Comparison of ENCODE assay signal across 8 cellular contexts in genomic region chr16:23670137-23670776, GRCh38. TPM values are rescaled to one million over a fixed set of nuclear protein-coding genes. Genes with fewer than 3 reads are reported as not detected.
DNase-seq lines count a peak whose midpoint lies in the region; ATAC-seq, FAIRE-seq and TF ChIP-seq lines count a peak whose summit lies in the region.

No MANE protein-coding gene starts in this region.

- POLR2A ChIA-PET in K562 (lab: Yijun Ruan, JAX), result interaction anchor here (1.3 to 4.0 kb wide), 2 partner anchors 8 to 40 kb away, joined by 5 to 66 read pairs; partner anchors contain the start of gene PLK1

- no peak overlapping the region for H3K9ac ChIP-seq in K562 (ENCODE audit: insufficient read depth in 1 of 2, low read depth in 2 of 2, low read length in 2 of 2)

- DNase-seq in Daoy (ENCODE audit: low read depth) (peak; percentile 62), K562 (ENCODE audit: extremely low read depth in 1 of 4, low spot score in 3 of 4) (no peak), NCI-H1417 (lab: John Stamatoyannopoulos, UW) (no peak), left colon (no peak), Ammon's horn (ENCODE audit: low spot score) (no peak)
- peak; percentile 58 for DNase-seq in stimulated activated naive B cell treated with anti-CD40 and anti-IgM and Interleukin-4, amounts not matched to agents 10 μg/mL and 1 μg/mL and 100 μg/mL, for 72 hours

- H3K4me1 Mint-ChIP-seq in stimulated activated naive B cell treated with anti-CD40 and anti-IgM and Interleukin-4, amounts not matched to agents 10 μg/mL and 1 μg/mL and 100 μg/mL, for 72 hours, result peaks cover 24 to 35% of the 10 kb centered on the region in 2 donors

- no peak for TF ChIP-seq CTCF in K562 (IDR thresholded peaks at IDR 0.05 in 2 of 3, conservative IDR thresholded peaks at IDR 0.05 in 1 of 3; ENCODE audit: insufficient read depth in 2 of 3, low read depth in 1 of 3, low read length in 3 of 3)

- H3K36me3 Mint-ChIP-seq in stimulated activated naive B cell treated with anti-CD40 and anti-IgM and Interleukin-4, amounts not matched to agents 10 μg/mL and 1 μg/mL and 100 μg/mL, for 72 hours, result peaks cover 56 to 76% of the 10 kb centered on the region in 2 donors

- H3K27me3 Mint-ChIP-seq in stimulated activated naive B cell treated with anti-CD40 and anti-IgM and Interleukin-4, amounts not matched to agents 10 μg/mL and 1 μg/mL and 100 μg/mL, for 72 hours, result no peaks in the 10 kb centered on the region

- no peaks in the 10 kb centered on the region for H3K9me1 ChIP-seq in K562 (ENCODE audit: control insufficient read depth, insufficient read depth, low read length)

- no peaks in the 10 kb centered on the region for H3K9me3 ChIP-seq in K562 (replicated peaks; ENCODE audit: control insufficient read depth, insufficient read depth, low read depth, low read length)

- no TSS peak for BruUV-seq in K562 (replicated peaks; lab: Mats Ljungman, UMichigan)

- WGBS in K562 (ENCODE audit: insufficient coverage, low coverage, missing lambda C conversion rate), result 90% methylated on average over 4 of the region's 4 CpGs

- H3K27me3 ChIP-seq in K562 (ENCODE audit: control insufficient read depth in 2 of 2, insufficient read depth in 2 of 2, low read length in 2 of 2), result no peaks in the 10 kb centered on the region

- H2AFZ ChIP-seq in K562 (ENCODE audit: low read depth, low read length), result no peak overlapping the region

- peaks cover 4 to 24% of the 10 kb centered on the region in 2 experiments; a peak in 3 of 5 replicates for H3K4me1 ChIP-seq in K562 (replicated peaks in 1 of 2; ENCODE audit: control insufficient read depth in 2 of 2, insufficient read depth in 2 of 2, low read length in 2 of 2)

- FAIRE-seq in K562 (lab: Jason Lieb, UNC), result no peak

- peaks cover 10% of the 10 kb centered on the region; the same call in 1 of the 2 replicates for H4K20me1 ChIP-seq in K562 (replicated peaks; ENCODE audit: control insufficient read depth, insufficient read depth, low read length)

- CTCF ChIA-PET in K562 (lab: Yijun Ruan, JAX; ENCODE audit: low intra/inter-chr PET ratio), result no interaction called here

- intact Hi-C loops in K562 (cut with micrococcal nuclease) (no loop called here), left colon (cut with DNase I, micrococcal nuclease) (no loop called here)

- no peak overlapping the region for H3K4me3 ChIP-seq in K562

- no peak overlapping the region for H3K27ac Mint-ChIP-seq in stimulated activated naive B cell treated with anti-CD40 and anti-IgM and Interleukin-4, amounts not matched to agents 10 μg/mL and 1 μg/mL and 100 μg/mL, for 72 hours

- no peak for TF ChIP-seq POLR2A in K562 (conservative IDR thresholded peaks at IDR 0.05)

- H3K79me2 ChIP-seq in K562 (ENCODE audit: control insufficient read depth, insufficient read depth, low read length), result no peaks in the 10 kb centered on the region

- H3K4me2 ChIP-seq in K562 (ENCODE audit: insufficient read depth, low read length), result no peak overlapping the region

- peaks cover 84% of the 10 kb centered on the region for H3K36me3 ChIP-seq in K562 (ENCODE audit: control insufficient read depth, insufficient read depth, low read length)

- no peak for TF ChIP-seq RAD21 in K562 (CRISPR knock-in tag; conservative IDR thresholded peaks at IDR 0.05 in 1 of 2, IDR thresholded peaks at IDR 0.05 in 1 of 2)

- ATAC-seq in GM19455 (IDR thresholded peaks at IDR 0.05; ENCODE audit: unreplicated experiment), result peak; percentile 91
- ATAC-seq in HG03457 (IDR thresholded peaks at IDR 0.05; ENCODE audit: unreplicated experiment), result peak; percentile 80
- no peak for ATAC-seq in K562
- peak; percentile 100 for ATAC-seq in stimulated activated naive B cell treated with anti-CD40 and anti-IgM and Interleukin-4, amounts not matched to agents 10 μg/mL and 1 μg/mL and 100 μg/mL, for 72 hours (replicated peaks)
- no peak for ATAC-seq in left colon

- no peak overlapping the region for H3K27ac ChIP-seq in K562 (ENCODE audit: extremely low read depth, low read depth, low read length)

- in situ Hi-C loops in K562 (cut with MboI), result no loop called here

- H3K9me3 Mint-ChIP-seq in stimulated activated naive B cell treated with anti-CD40 and anti-IgM and Interleukin-4, amounts not matched to agents 10 μg/mL and 1 μg/mL and 100 μg/mL, for 72 hours, result no peaks in the 10 kb centered on the region

- peak overlapping the region; percentile 19 for H3K4me3 Mint-ChIP-seq in stimulated activated naive B cell treated with anti-CD40 and anti-IgM and Interleukin-4, amounts not matched to agents 10 μg/mL and 1 μg/mL and 100 μg/mL, for 72 hours

- TF ChIP-seq EP300 in K562 (IDR thresholded peaks at IDR 0.05; ENCODE audit: low read length), result no peak

RNA-seq across cellular contexts. Expression of gene PLK1, which starts 8.4 kb away (rescaled TPM):
- 62.4 and 63.8 TPM in 2 replicates for total RNA-seq in Daoy (2014; rRNA removed; shearing (Covaris generic))
- total RNA-seq in K562 (2011; cell fraction: chromatin; rRNA removed; ENCODE audit: low replicate concordance), result 111 and 188 TPM in 2 replicates
- 141 and 146 TPM in 2 replicates for total RNA-seq in K562 (2011; cell fraction: nucleolus; rRNA removed)
- 112 and 116 TPM in 2 replicates for total RNA-seq in K562 (2011; cell fraction: nucleoplasm; rRNA removed)
- total RNA-seq in K562 (2014; rRNA removed) (76.3 and 90.5 TPM in 2 replicates), K562 (2014; rRNA removed; fragmentation: Illumina TruSeq; extraction: Trizol) (36.9 and 45.2 TPM in 2 replicates), K562 (2015; rRNA removed; fragmentation: Illumina TruSeq; extraction: Trizol) (35.5 and 35.6 TPM in 2 replicates), K562 (2021) (139 and 152 TPM in 2 replicates), left colon (10 to 100 TPM in 1 of 2 donors, 1 to 10 TPM in 1; 6.6 to 15.6 TPM)
- polyA plus RNA-seq in K562 (2011; rRNA removed) (45.5 and 105 TPM in 2 replicates), K562 (2014; fragmentation: Illumina TruSeq; extraction: Trizol) (169 and 212 TPM in 2 replicates), K562 (2014; fragmentation: Nextera tagmentation; extraction: Ambion mirVana) (10 to 100 TPM; 13.6 to 24.8 TPM), K562 (2014; rRNA removed) (72.2 and 87.6 TPM in 2 replicates)
- 134 and 197 TPM in 2 replicates for polyA plus RNA-seq in K562 (2011; cell fraction: cytosol; rRNA removed)
- polyA plus RNA-seq in K562 (2011; cell fraction: nucleus; rRNA removed), result 128 and 139 TPM in 2 replicates
- polyA plus RNA-seq in K562 (2012), result 138 and 150 TPM in 2 replicates
- 74.4 and 102 TPM in 2 replicates for polyA minus RNA-seq in K562 (2011; rRNA and poly(A)+ RNA removed)
- 131 and 161 TPM in 2 replicates for polyA minus RNA-seq in K562 (2011; cell fraction: cytosol; rRNA and poly(A)+ RNA removed)
- polyA minus RNA-seq in K562 (2011; cell fraction: nucleus; rRNA and poly(A)+ RNA removed), result 61.0 and 77.9 TPM in 2 replicates

RNA-seq across cellular contexts. Expression of gene DCTN5, which starts 29.0 kb away (rescaled TPM):
- 23.9 and 46.1 TPM in 2 replicates for total RNA-seq in Daoy (2014; rRNA removed; shearing (Covaris generic))
- total RNA-seq in K562 (2011; cell fraction: chromatin; rRNA removed; ENCODE audit: low replicate concordance), result 79.4 and 112 TPM in 2 replicates
- 39.1 and 44.0 TPM in 2 replicates for total RNA-seq in K562 (2011; cell fraction: nucleolus; rRNA removed)
- total RNA-seq in K562 (2011; cell fraction: nucleoplasm; rRNA removed), result 59.5 and 102 TPM in 2 replicates
- total RNA-seq in K562 (2014; rRNA removed), result 35.2 and 35.8 TPM in 2 replicates
- 75.9 and 84.3 TPM in 2 replicates for total RNA-seq in K562 (2014; rRNA removed; fragmentation: Illumina TruSeq; extraction: Trizol)
- 60.7 and 65.6 TPM in 2 replicates for total RNA-seq in K562 (2015; rRNA removed; fragmentation: Illumina TruSeq; extraction: Trizol)
- total RNA-seq in K562 (2021), result 78.2 and 81.1 TPM in 2 replicates
- 109 and 149 TPM in 2 replicates for polyA plus RNA-seq in K562 (2011; rRNA removed)
- 37.7 and 64.4 TPM in 2 replicates for polyA plus RNA-seq in K562 (2011; cell fraction: cytosol; rRNA removed)
- polyA plus RNA-seq in K562 (2011; cell fraction: nucleus; rRNA removed), result 66.1 and 70.0 TPM in 2 replicates
- 66.7 and 90.6 TPM in 2 replicates for polyA plus RNA-seq in K562 (2012)
- 88.7 and 97.0 TPM in 2 replicates for polyA plus RNA-seq in K562 (2014; fragmentation: Illumina TruSeq; extraction: Trizol)
- 100 to 1,000 TPM in 1 of 2 experiments, 10 to 100 TPM in 1; 45.2 to 123 TPM for polyA plus RNA-seq in K562 (2014; fragmentation: Nextera tagmentation; extraction: Ambion mirVana)
- 58.9 and 68.4 TPM in 2 replicates for polyA plus RNA-seq in K562 (2014; rRNA removed)
- 165 and 206 TPM in 2 replicates for polyA minus RNA-seq in K562 (2011; rRNA and poly(A)+ RNA removed)
- polyA minus RNA-seq in K562 (2011; cell fraction: cytosol; rRNA and poly(A)+ RNA removed), result 28.9 and 32.8 TPM in 2 replicates
- polyA minus RNA-seq in K562 (2011; cell fraction: nucleus; rRNA and poly(A)+ RNA removed), result 16.7 and 30.1 TPM in 2 replicates
- total RNA-seq in left colon, result 10 to 100 TPM; 78.7 to 81.3 TPM

RNA-seq across cellular contexts. Expression of gene PALB2, which starts 29.1 kb away (rescaled TPM):
- 12.9 and 13.5 TPM in 2 replicates for total RNA-seq in Daoy (2014; rRNA removed; shearing (Covaris generic))
- 21.7 and 43.5 TPM in 2 replicates for total RNA-seq in K562 (2011; cell fraction: chromatin; rRNA removed; ENCODE audit: low replicate concordance)
- total RNA-seq in K562 (2011; cell fraction: nucleolus; rRNA removed), result 14.5 and 17.8 TPM in 2 replicates
- 31.3 and 36.0 TPM in 2 replicates for total RNA-seq in K562 (2011; cell fraction: nucleoplasm; rRNA removed)
- 11.5 and 14.0 TPM in 2 replicates for total RNA-seq in K562 (2014; rRNA removed)
- total RNA-seq in K562 (2014; rRNA removed; fragmentation: Illumina TruSeq; extraction: Trizol), result 22.5 and 26.7 TPM in 2 replicates
- total RNA-seq in K562 (2015; rRNA removed; fragmentation: Illumina TruSeq; extraction: Trizol), result 22.2 and 25.8 TPM in 2 replicates
- total RNA-seq in K562 (2021), result 16.5 and 17.9 TPM in 2 replicates
- 12.5 and 14.9 TPM in 2 replicates for polyA plus RNA-seq in K562 (2011; rRNA removed)
- polyA plus RNA-seq in K562 (2011; cell fraction: cytosol; rRNA removed), result 5.0 and 7.9 TPM in 2 replicates
- polyA plus RNA-seq in K562 (2011; cell fraction: nucleus; rRNA removed), result 9.6 and 10.8 TPM in 2 replicates
- polyA plus RNA-seq in K562 (2012), result 11.2 and 13.3 TPM in 2 replicates
- polyA plus RNA-seq in K562 (2014; fragmentation: Illumina TruSeq; extraction: Trizol), result 15.0 and 19.1 TPM in 2 replicates
- 10 to 100 TPM in 1 of 2 experiments, 1 to 10 TPM in 1; 7.0 to 10.3 TPM for polyA plus RNA-seq in K562 (2014; fragmentation: Nextera tagmentation; extraction: Ambion mirVana)
- polyA plus RNA-seq in K562 (2014; rRNA removed), result 15.2 and 16.7 TPM in 2 replicates
- polyA minus RNA-seq in K562 (2011; rRNA and poly(A)+ RNA removed), result 25.6 and 28.5 TPM in 2 replicates
- polyA minus RNA-seq in K562 (2011; cell fraction: cytosol; rRNA and poly(A)+ RNA removed), result 8.1 and 11.6 TPM in 2 replicates
- 12.4 and 21.4 TPM in 2 replicates for polyA minus RNA-seq in K562 (2011; cell fraction: nucleus; rRNA and poly(A)+ RNA removed)
- total RNA-seq in left colon, result 1 to 10 TPM; 6.8 to 8.9 TPM

RNA-seq across cellular contexts. Expression of gene ERN2, which starts 42.8 kb away (rescaled TPM):
- 0.11 TPM in 1 of 2 replicates, not detected in the other for total RNA-seq in Daoy (2014; rRNA removed; shearing (Covaris generic))
- total RNA-seq in K562 (2011; cell fraction: chromatin; rRNA removed; ENCODE audit: low replicate concordance), result 1.00 and 1.2 TPM in 2 replicates
- 9.5 and 13.8 TPM in 2 replicates for total RNA-seq in K562 (2011; cell fraction: nucleolus; rRNA removed)
- 10.4 and 24.5 TPM in 2 replicates for total RNA-seq in K562 (2011; cell fraction: nucleoplasm; rRNA removed)
- 1.5 and 2.1 TPM in 2 replicates for total RNA-seq in K562 (2014; rRNA removed)
- total RNA-seq in K562 (2014; rRNA removed; fragmentation: Illumina TruSeq; extraction: Trizol), result 0.67 and 0.69 TPM in 2 replicates
- 1.0 TPM in 1 of 2 replicates, not detected in the other for total RNA-seq in K562 (2015; rRNA removed; fragmentation: Illumina TruSeq; extraction: Trizol)
- total RNA-seq in K562 (2021), result 0.22 and 0.36 TPM in 2 replicates
- 0.12 and 0.33 TPM in 2 replicates for polyA plus RNA-seq in K562 (2011; rRNA removed)
- 0.12 TPM in 1 of 2 replicates, not detected in the other for polyA plus RNA-seq in K562 (2011; cell fraction: cytosol; rRNA removed)
- polyA plus RNA-seq in K562 (2011; cell fraction: nucleus; rRNA removed), result 0.35 and 0.41 TPM in 2 replicates
- 0.01 and 0.24 TPM in 2 replicates for polyA plus RNA-seq in K562 (2012)
- not detected in 2 replicates for polyA plus RNA-seq in K562 (2014; fragmentation: Illumina TruSeq; extraction: Trizol)
- polyA plus RNA-seq in K562 (2014; fragmentation: Nextera tagmentation; extraction: Ambion mirVana), result not detected
- polyA plus RNA-seq in K562 (2014; rRNA removed), result 0.07 TPM in 1 of 2 replicates, not detected in the other
- polyA minus RNA-seq in K562 (2011; rRNA and poly(A)+ RNA removed), result 8.3 and 11.8 TPM in 2 replicates
- 5.3 TPM in 1 of 2 replicates, not detected in the other for polyA minus RNA-seq in K562 (2011; cell fraction: cytosol; rRNA and poly(A)+ RNA removed)
- polyA minus RNA-seq in K562 (2011; cell fraction: nucleus; rRNA and poly(A)+ RNA removed), result 4.4 and 7.6 TPM in 2 replicates
- 100 to 1,000 TPM; 140 to 199 TPM for total RNA-seq in left colon

Comparison
In these comparisons a context has a peak if more than half of its experiments do, and no peak if none do; other contexts are left out.
1. DNase-seq: peak in Daoy (single experiment) and stimulated activated naive B cell treated with anti-CD40 and anti-IgM and Interleukin-4, amounts not matched to agents 10 μg/mL and 1 μg/mL and 100 μg/mL, for 72 hours (single experiment); none in K562 (0 of 4), NCI-H1417 (0 of 3), left colon (0 of 2) and Ammon's horn (single experiment).
2. ATAC-seq: peak in GM19455 (single experiment), HG03457 (single experiment) and stimulated activated naive B cell treated with anti-CD40 and anti-IgM and Interleukin-4, amounts not matched to agents 10 μg/mL and 1 μg/mL and 100 μg/mL, for 72 hours (2 of 2); none in K562 (single experiment) and left colon (single experiment).